ENCODE assay signal across 8 cellular contexts in genomic region chr3:40120816-40121215, GRCh38.
DNase-seq lines count a peak whose midpoint lies in the region; ATAC-seq, FAIRE-seq and TF ChIP-seq lines count a peak whose summit lies in the region.

No MANE protein-coding gene starts in this region.

- TF ChIP-seq POLR2A in GM12892 (IDR thresholded peaks at IDR 0.05; ENCODE audit: low read depth, low read length): no peak

- ATAC-seq in GM21360 (IDR thresholded peaks at IDR 0.05; ENCODE audit: unreplicated experiment) (peak; percentile 67), SK-N-SH treated with all-trans-retinoic acid at 6 μM for 48 hours (peak; percentile 94)

- TF ChIP-seq CTCF in AG09319 (IDR thresholded peaks at IDR 0.05; ENCODE audit: low read depth, low read length): no peak

- no peak for FAIRE-seq in GM12892 (lab: Jason Lieb, UNC)

- DNase-seq in AG09319 (ENCODE audit: extremely low read depth, low read depth): peak; percentile 70
- peak; percentile 72 for DNase-seq in iris pigment epithelial cell (ENCODE audit: low read depth)
- no peak for DNase-seq in GM12892 (ENCODE audit: insufficient read length)
- no peak for DNase-seq in H4 (ENCODE audit: low spot score)
- DNase-seq in activated CD4-positive, CD25-positive, alpha-beta regulatory T cell (lab: John Stamatoyannopoulos, UW): no peak
- no peak for DNase-seq in activated naive CD4-positive, alpha-beta T cell (lab: John Stamatoyannopoulos, UW)

TF ChIP-seq in SK-N-SH treated with all-trans-retinoic acid at 6 μM for 48 hours, 23 proteins besides CTCF, POLR2A, EP300 and RAD21:
- TF ChIP-seq ESRRG (CRISPR knock-in tag; IDR thresholded peaks at IDR 0.05): no peak
- 0 out of 2 replicates have a peak, but pooled peaks have one; percentile 20 for TF ChIP-seq TSHZ2 (CRISPR knock-in tag; IDR thresholded peaks at IDR 0.05)
- TF ChIP-seq GLIS3 (CRISPR knock-in tag; IDR thresholded peaks at IDR 0.05): 0 out of 2 replicates have a peak, but pooled peaks have one; percentile 40
- no peak for TF ChIP-seq ZFP3 (CRISPR knock-in tag; IDR thresholded peaks at IDR 0.05)

Comparison
In these comparisons a context has a peak if more than half of its experiments do, and no peak if none do; other contexts are left out.
1. DNase-seq: peak in AG09319 (single experiment) and iris pigment epithelial cell (single experiment); none in GM12892 (single experiment), H4 (single experiment), activated CD4-positive, CD25-positive, alpha-beta regulatory T cell (0 of 4) and activated naive CD4-positive, alpha-beta T cell (0 of 4).